In the genomic region with DNA sequence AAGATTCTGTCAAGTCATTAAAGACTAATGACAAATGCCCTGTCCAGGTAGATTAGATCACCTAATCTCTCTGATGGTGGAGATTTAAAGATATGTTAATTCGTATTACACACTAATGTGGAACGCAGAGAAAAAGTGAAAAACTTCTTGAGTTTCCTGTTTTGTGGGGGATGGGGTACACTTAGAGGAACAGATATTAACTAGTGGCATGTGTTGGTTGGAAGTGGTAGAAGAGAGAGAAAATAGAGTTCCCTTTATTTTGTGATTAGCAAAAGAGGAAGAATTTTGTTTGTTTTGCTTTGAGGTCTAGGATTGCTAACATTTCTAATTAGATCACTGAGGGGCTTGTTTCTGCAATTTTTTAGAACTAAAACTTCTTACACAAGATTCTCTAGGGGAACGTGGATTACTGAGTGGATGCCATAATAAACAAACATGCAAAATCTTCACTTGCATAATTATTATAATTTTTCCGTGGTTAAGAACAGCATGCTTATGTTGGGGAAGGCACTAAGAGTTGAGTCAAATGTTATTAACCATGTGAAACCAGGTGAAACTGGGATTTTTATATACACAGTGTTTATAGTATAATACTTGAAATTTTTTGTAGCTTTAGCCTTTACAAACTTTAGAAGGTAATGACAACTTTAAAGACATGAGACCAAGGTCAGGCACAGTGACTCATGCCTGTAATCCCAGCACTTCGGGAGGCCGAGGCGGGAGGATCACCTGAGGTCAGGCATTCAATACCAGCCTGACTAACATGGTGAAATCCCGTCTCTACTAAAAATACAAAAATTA, we compare ENCODE assay signal across 8 cellular contexts.
A peak's percentile ranks its signal among the peaks of the same experiment; 100 is the strongest.
DNase-seq lines count a peak whose midpoint lies in the region; ATAC-seq and TF ChIP-seq lines count a peak whose summit lies in the region.

No MANE protein-coding gene starts in this region.

- H3K4me3 Mint-ChIP-seq in activated CD8-positive, alpha-beta memory T cell treated with anti-CD3 and anti-CD28 coated beads, Interleukin-2, amount 10 ng/mL, durations not matched to agents 7 days and 5 days = peak overlapping the region; percentile 63

- intact Hi-C loops in mammary epithelial cell (cut with micrococcal nuclease) = no loop called here

- H3K4me1 Mint-ChIP-seq in activated CD8-positive, alpha-beta memory T cell treated with anti-CD3 and anti-CD28 coated beads, Interleukin-2, amount 10 ng/mL, durations not matched to agents 7 days and 5 days = peaks cover 67% of the 10 kb centered on the region

- peak overlapping the region; percentile 1 for H3K4me3 ChIP-seq in OCI-LY1 (ENCODE audit: low read depth, low read length, poor library complexity, severe bottlenecking)
- no peak overlapping the region for H3K4me3 ChIP-seq in epithelial cell of esophagus (ENCODE audit: low read length)
- no peak overlapping the region for H3K4me3 ChIP-seq in smooth muscle cell
- H3K4me3 ChIP-seq in mammary epithelial cell (replicated peaks in 1 of 3; ENCODE audit: insufficient read depth in 1 of 3, low read depth in 2 of 3, low read length in 3 of 3) = no peak overlapping the region

- H3K27me3 Mint-ChIP-seq in activated CD8-positive, alpha-beta memory T cell treated with anti-CD3 and anti-CD28 coated beads, Interleukin-2, amount 10 ng/mL, durations not matched to agents 7 days and 5 days = no peaks in the 10 kb centered on the region

- peak overlapping the region; percentile 85 for H3K27ac Mint-ChIP-seq in activated CD8-positive, alpha-beta memory T cell treated with anti-CD3 and anti-CD28 coated beads, Interleukin-2, amount 10 ng/mL, durations not matched to agents 7 days and 5 days

- no peaks in the 10 kb centered on the region for H3K9me3 Mint-ChIP-seq in activated CD8-positive, alpha-beta memory T cell treated with anti-CD3 and anti-CD28 coated beads, Interleukin-2, amount 10 ng/mL, durations not matched to agents 7 days and 5 days (ENCODE audit: low read depth)

- TF ChIP-seq CTCF in OCI-LY1 (IDR thresholded peaks at IDR 0.05; ENCODE audit: low read length) (no peak), epithelial cell of esophagus (IDR thresholded peaks at IDR 0.05; ENCODE audit: insufficient read depth, low read depth, low read length, missing control alignments) (no peak), smooth muscle cell (IDR thresholded peaks at IDR 0.05; ENCODE audit: borderline replicate concordance, insufficient read depth, poor library complexity, severe bottlenecking) (no peak), mammary epithelial cell (conservative IDR thresholded peaks at IDR 0.05 in 1 of 2, IDR thresholded peaks at IDR 0.05 in 1 of 2; ENCODE audit: extremely low read depth in 1 of 2, insufficient read depth in 1 of 2, low read depth in 1 of 2, low read length in 2 of 2) (no peak)

- H3K79me2 ChIP-seq in OCI-LY1 (ENCODE audit: insufficient read depth, low read length) (no peaks in the 10 kb centered on the region), smooth muscle cell (ENCODE audit: low read depth) (no peaks in the 10 kb centered on the region), mammary epithelial cell (ENCODE audit: insufficient read depth, low read length) (no peaks in the 10 kb centered on the region)

- CTCF ChIA-PET in activated CD8-positive, alpha-beta memory T cell treated with anti-CD3 and anti-CD28 coated beads, Interleukin-2, amount 10 ng/mL, durations not matched to agents 7 days and 5 days (lab: Charles Lee) = interaction anchor here (0.6 to 4.9 kb wide), 12 partner anchors 7 to 1435 kb away, joined by 3 to 25 read pairs (median 4); no protein-coding TSS in a partner anchor
- CTCF ChIA-PET in mammary epithelial cell (lab: Charles Lee; ENCODE audit: low non-redundant PET) = no interaction called here

- BruUV-seq in mammary epithelial cell (replicated peaks; lab: Mats Ljungman, UMichigan) = no TSS peak

- H3F3A ChIP-seq in OCI-LY1 (ENCODE audit: insufficient read depth, low read length) = peaks cover 11% of the 10 kb centered on the region; the same call in 1 of the 2 replicates
- H3F3A ChIP-seq in smooth muscle cell (ENCODE audit: low read depth) = no peaks in the 10 kb centered on the region

- peaks cover 80% of the 10 kb centered on the region for H3K4me1 ChIP-seq in OCI-LY1 (ENCODE audit: insufficient read depth, low read length, severe bottlenecking)
- peaks cover 11% of the 10 kb centered on the region for H3K4me1 ChIP-seq in smooth muscle cell (ENCODE audit: low read depth)
- H3K4me1 ChIP-seq in mammary epithelial cell (ENCODE audit: insufficient read depth, low read length) = peaks cover 23% of the 10 kb centered on the region

- no peaks in the 10 kb centered on the region for H3K36me3 ChIP-seq in OCI-LY1 (ENCODE audit: insufficient read depth, low read length)
- no peaks in the 10 kb centered on the region for H3K36me3 ChIP-seq in smooth muscle cell (ENCODE audit: low read depth)
- H3K36me3 ChIP-seq in mammary epithelial cell (ENCODE audit: insufficient read depth, low read length) = no peaks in the 10 kb centered on the region

- H3K9me3 ChIP-seq in OCI-LY1 (ENCODE audit: low read length) (no peaks in the 10 kb centered on the region), smooth muscle cell (replicated peaks; ENCODE audit: low read depth) (no peaks in the 10 kb centered on the region), mammary epithelial cell (replicated peaks; ENCODE audit: insufficient read depth, low read length) (no peaks in the 10 kb centered on the region)

- ATAC-seq in activated CD8-positive, alpha-beta memory T cell treated with anti-CD3 and anti-CD28 coated beads, Interleukin-2, amount 10 ng/mL, durations not matched to agents 7 days and 5 days = peak; percentile 46
- no peak for ATAC-seq in GM18873 (IDR thresholded peaks at IDR 0.05; ENCODE audit: low FRiP score, unreplicated experiment)

- 31% methylated on average over 8 of the region's 8 CpGs for WGBS in smooth muscle cell (ENCODE audit: low lambda C conversion rate)
- 50% methylated on average over 7 of the region's 8 CpGs for WGBS in mammary epithelial cell (ENCODE audit: low coverage, missing lambda C conversion rate)

- H3K36me3 Mint-ChIP-seq in activated CD8-positive, alpha-beta memory T cell treated with anti-CD3 and anti-CD28 coated beads, Interleukin-2, amount 10 ng/mL, durations not matched to agents 7 days and 5 days = peaks cover 10% of the 10 kb centered on the region

- H3K4me2 ChIP-seq in OCI-LY1 (ENCODE audit: low read length) (peak overlapping the region; percentile 53), smooth muscle cell (peak overlapping the region; percentile 31), mammary epithelial cell (ENCODE audit: insufficient read depth, low read depth, low read length) (no peak overlapping the region)

- H4K20me1 ChIP-seq in OCI-LY1 (ENCODE audit: insufficient read depth, low read length) (no peaks in the 10 kb centered on the region), smooth muscle cell (ENCODE audit: low read depth) (no peaks in the 10 kb centered on the region), mammary epithelial cell (ENCODE audit: insufficient read depth, low read length) (no peaks in the 10 kb centered on the region)

- no peak for DNase-seq in activated CD8-positive, alpha-beta memory T cell treated with anti-CD3 and anti-CD28 coated beads, Interleukin-2, amount 10 ng/mL, durations not matched to agents 7 days and 5 days
- DNase-seq in activated CD8-positive, alpha-beta memory T cell treated with anti-CD3 and anti-CD28 coated beads, Interleukin-2, amount 50 U/mL, for 4 hours = no peak
- peak; percentile 46 for DNase-seq in epithelial cell of esophagus (ENCODE audit: low read depth)
- DNase-seq in smooth muscle cell (lab: John Stamatoyannopoulos, UW; ENCODE audit: unreplicated experiment) = no peak
- no peak for DNase-seq in mammary epithelial cell
- DNase-seq in kidney glomerular epithelial cell (lab: John Stamatoyannopoulos, UW) = no peak

- H3K27ac ChIP-seq in OCI-LY1 (ENCODE audit: low read depth, low read length, poor library complexity, severe bottlenecking) (peak overlapping the region; percentile 90), smooth muscle cell (ENCODE audit: low read depth) (peak overlapping the region; percentile 70), mammary epithelial cell (ENCODE audit: insufficient read depth, low read depth, low read length) (no peak overlapping the region)

- H3K27me3 ChIP-seq in OCI-LY1 (ENCODE audit: insufficient read depth, low read length) (no peaks in the 10 kb centered on the region), smooth muscle cell (ENCODE audit: low read depth) (no peaks in the 10 kb centered on the region), mammary epithelial cell (ENCODE audit: insufficient read depth, low read length) (no peaks in the 10 kb centered on the region)

- peak overlapping the region; percentile 37 for H3K9ac ChIP-seq in OCI-LY1 (ENCODE audit: low read length)
- H3K9ac ChIP-seq in smooth muscle cell (ENCODE audit: low read depth) = peak overlapping the region; percentile 7
- H3K9ac ChIP-seq in mammary epithelial cell (ENCODE audit: insufficient read depth, low read length) = no peak overlapping the region

- dilution Hi-C loops in mammary epithelial cell (cut with HindIII; ENCODE audit: low sequenced_read_pairs) = no loop called here

- H2AFZ ChIP-seq in OCI-LY1 (ENCODE audit: low read length) (peak overlapping the region; percentile 71), smooth muscle cell (ENCODE audit: low read depth) (no peak overlapping the region), mammary epithelial cell (ENCODE audit: low read depth, low read length) (no peak overlapping the region)

- in situ Hi-C loops in mammary epithelial cell (cut with MboI; ENCODE audit: low sequenced_read_pairs in 2 of 2) = no loop called here

- H3K9me2 ChIP-seq in OCI-LY1 (ENCODE audit: low read depth, low read length) = no peaks in the 10 kb centered on the region
